In the genomic region with DNA sequence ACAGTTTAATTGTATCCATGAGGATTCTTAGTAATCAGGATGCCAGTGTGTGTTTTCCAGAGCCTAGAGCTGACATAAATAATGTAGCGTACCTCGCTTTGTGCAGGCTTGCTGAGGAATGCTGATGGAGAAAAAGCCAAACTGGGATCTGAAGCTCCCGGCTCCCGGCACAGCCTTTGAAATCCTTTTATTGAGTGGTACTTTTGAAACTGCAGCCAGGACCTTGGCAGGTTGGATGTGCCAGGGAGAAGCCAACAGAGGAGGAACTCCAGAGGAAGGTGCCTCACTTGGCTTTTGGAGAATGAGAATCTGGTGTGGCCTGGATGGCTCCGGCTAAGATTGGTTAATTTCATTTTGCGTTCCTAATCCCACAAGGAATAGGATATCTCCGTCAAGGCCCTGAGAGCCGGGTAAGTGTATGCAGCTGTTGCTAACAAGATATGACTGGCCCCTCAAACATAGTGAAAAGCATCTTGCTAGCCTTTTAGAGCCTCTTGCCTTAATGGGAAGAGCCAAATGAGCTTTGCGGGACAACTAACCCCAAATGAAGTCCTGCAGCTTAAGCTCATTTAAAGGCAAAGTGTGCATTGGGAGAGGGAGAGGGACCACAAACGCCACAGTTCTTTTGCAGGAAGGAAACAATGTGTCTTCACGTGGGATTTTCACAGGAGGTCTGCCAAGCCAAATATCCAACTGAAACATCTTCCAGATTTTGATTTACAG, we compare ENCODE assay signal across 21 cellular contexts.
A peak's percentile ranks its signal among the peaks of the same experiment; 100 is the strongest.
DNase-seq lines count a peak whose midpoint lies in the region; ATAC-seq, FAIRE-seq and TF ChIP-seq lines count a peak whose summit lies in the region.
"Had no signal": no experiment of that assay in that cellular context is flagged by ENCODE, and none has a peak within 500 bp of the region (broad histone marks: within the 10 kb centered on the region; RNA-seq: fewer than 3 reads in every experiment).

No MANE protein-coding gene starts in this region.

- in situ Hi-C loops in astrocyte of the cerebellum (cut with HindIII; ENCODE audit: low sequenced_read_pairs): no loop called here

- 55% methylated on average over 11 of the region's 11 CpGs for WGBS in pancreas, 2 donors

- peak overlapping the region; percentile 39 for H3K4me2 ChIP-seq in osteoblast (ENCODE audit: insufficient read depth, low read length)

- peak; percentile 49 for DNase-seq in AG10803 (ENCODE audit: low read depth)
- DNase-seq in astrocyte of the cerebellum (ENCODE audit: low read depth): peak; percentile 36
- peak; percentile 52 for DNase-seq in fibroblast of peridontal ligament (ENCODE audit: extremely low read depth)
- peak; percentile 32 for DNase-seq in osteoblast (ENCODE audit: insufficient read length, low spot score, missing footprints)
- no peak for DNase-seq in activated CD4-positive, alpha-beta T cell treated with anti-CD3 and anti-CD28 coated beads, Interleukin-2, amount 50 U/mL, for 4 hours
- DNase-seq in NCI-H1436 (lab: John Stamatoyannopoulos, UW): no peak
- DNase-seq in pancreas: no peak
- DNase-seq: 8988T; activated CD8-positive, alpha-beta memory T cell treated with anti-CD3 and anti-CD28 coated beads, Interleukin-2, amount 50 U/mL, for 4 hours; dorsolateral prefrontal cortex; erythroblast; HFFc6; NCI-H1092; NCI-H1930; NCI-H226; NCI-H774; SW 1271; T1000; trophoblast cell had no signal

- H3K36me3 ChIP-seq in osteoblast (ENCODE audit: insufficient read depth, low read length) (no peaks in the 10 kb centered on the region), pancreas (no peaks in the 10 kb centered on the region)
- H3K36me3 ChIP-seq: right atrium auricular region had no signal

- no peak for FAIRE-seq in pancreas (lab: Jason Lieb, UNC)

- H3K27me3 ChIP-seq in osteoblast (ENCODE audit: insufficient read depth, low read length): peaks cover 9% of the 10 kb centered on the region
- H3K27me3 ChIP-seq in pancreas: no peaks in the 10 kb centered on the region
- H3K27me3 ChIP-seq: dorsolateral prefrontal cortex, right atrium auricular region had no signal

- no peak overlapping the region for H3K27ac ChIP-seq in osteoblast (ENCODE audit: low read depth, low read length)
- no peak overlapping the region for H3K27ac ChIP-seq in pancreas
- H3K27ac ChIP-seq: dorsolateral prefrontal cortex, right atrium auricular region had no signal

- H3K9me3 ChIP-seq in osteoblast (ENCODE audit: low read depth, low read length): no peaks in the 10 kb centered on the region
- no peaks in the 10 kb centered on the region for H3K9me3 ChIP-seq in pancreas
- H3K9me3 ChIP-seq: right atrium auricular region had no signal

- ATAC-seq in SK-N-SH treated with all-trans-retinoic acid at 6 μM for 48 hours: no peak
- no peak for ATAC-seq in pancreas

- TF ChIP-seq CTCF in AG10803 (conservative IDR thresholded peaks at IDR 0.05; ENCODE audit: low read length) (no peak), astrocyte of the cerebellum (IDR thresholded peaks at IDR 0.05; ENCODE audit: low read depth, low read length, missing control alignments) (no peak), osteoblast (IDR thresholded peaks at IDR 0.05; ENCODE audit: extremely low read depth, low read depth, low read length) (no peak), pancreas (IDR thresholded peaks at IDR 0.05) (no peak)

- H3K4me3 ChIP-seq in AG10803 (ENCODE audit: low read length) (0 out of 2 replicates have a peak overlapping the region, but pooled peaks have one; percentile 4), astrocyte of the cerebellum (ENCODE audit: low read depth, low read length) (no peak overlapping the region), osteoblast (ENCODE audit: insufficient read depth, low read length) (peak overlapping the region; percentile 3), pancreas (no peak overlapping the region)
- H3K4me3 ChIP-seq: dorsolateral prefrontal cortex, right atrium auricular region had no signal

- intact Hi-C loops in pancreas (cut with DNase I): no loop called here

- no peak overlapping the region for H2AFZ ChIP-seq in osteoblast (ENCODE audit: low read length)

- H3K4me1 ChIP-seq in osteoblast (ENCODE audit: insufficient read depth, low read length): peaks cover 33% of the 10 kb centered on the region
- no peaks in the 10 kb centered on the region for H3K4me1 ChIP-seq in pancreas
- H3K4me1 ChIP-seq: right atrium auricular region had no signal

- no peaks in the 10 kb centered on the region for H4K20me1 ChIP-seq in osteoblast (ENCODE audit: insufficient read depth, low read length)

- no peaks in the 10 kb centered on the region for H3K79me2 ChIP-seq in osteoblast (ENCODE audit: insufficient read depth, low read length)

TF ChIP-seq in SK-N-SH treated with all-trans-retinoic acid at 6 μM for 48 hours, 23 proteins besides CTCF, POLR2A, EP300 and RAD21:
- TF ChIP-seq ARNTL (CRISPR knock-in tag; IDR thresholded peaks at IDR 0.05; ENCODE audit: borderline replicate concordance, low read depth) (no peak), OSR1 (CRISPR knock-in tag; IDR thresholded peaks at IDR 0.05) (no peak), TCF4 (CRISPR knock-in tag; IDR thresholded peaks at IDR 0.05; ENCODE audit: borderline replicate concordance) (no peak), ZNF565 (CRISPR knock-in tag; conservative IDR thresholded peaks at IDR 0.05; ENCODE audit: low read depth) (no peak), GLIS3 (CRISPR knock-in tag; IDR thresholded peaks at IDR 0.05) (no peak), ZNF70 (CRISPR knock-in tag; IDR thresholded peaks at IDR 0.05) (no peak), RARB (CRISPR knock-in tag; IDR thresholded peaks at IDR 0.05) (no peak), ZFP3 (CRISPR knock-in tag; IDR thresholded peaks at IDR 0.05) (no peak), SNAI2 (CRISPR knock-in tag; IDR thresholded peaks at IDR 0.05) (no peak), CSDC2 (CRISPR knock-in tag; IDR thresholded peaks at IDR 0.05) (no peak), TOX (CRISPR knock-in tag; IDR thresholded peaks at IDR 0.05; ENCODE audit: borderline replicate concordance) (no peak), ZFP30 (CRISPR knock-in tag; IDR thresholded peaks at IDR 0.05) (no peak)
- TF ChIP-seq, protein P1, sequence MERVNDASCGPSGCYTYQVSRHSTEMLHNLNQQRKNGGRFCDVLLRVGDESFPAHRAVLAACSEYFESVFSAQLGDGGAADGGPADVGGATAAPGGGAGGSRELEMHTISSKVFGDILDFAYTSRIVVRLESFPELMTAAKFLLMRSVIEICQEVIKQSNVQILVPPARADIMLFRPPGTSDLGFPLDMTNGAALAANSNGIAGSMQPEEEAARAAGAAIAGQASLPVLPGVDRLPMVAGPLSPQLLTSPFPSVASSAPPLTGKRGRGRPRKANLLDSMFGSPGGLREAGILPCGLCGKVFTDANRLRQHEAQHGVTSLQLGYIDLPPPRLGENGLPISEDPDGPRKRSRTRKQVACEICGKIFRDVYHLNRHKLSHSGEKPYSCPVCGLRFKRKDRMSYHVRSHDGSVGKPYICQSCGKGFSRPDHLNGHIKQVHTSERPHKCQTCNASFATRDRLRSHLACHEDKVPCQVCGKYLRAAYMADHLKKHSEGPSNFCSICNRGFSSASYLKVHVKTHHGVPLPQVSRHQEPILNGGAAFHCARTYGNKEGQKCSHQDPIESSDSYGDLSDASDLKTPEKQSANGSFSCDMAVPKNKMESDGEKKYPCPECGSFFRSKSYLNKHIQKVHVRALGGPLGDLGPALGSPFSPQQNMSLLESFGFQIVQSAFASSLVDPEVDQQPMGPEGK (CRISPR knock-in tag; IDR thresholded peaks at IDR 0.05; ENCODE audit: borderline replicate concordance): no peak
- TF ChIP-seq, protein P2, sequence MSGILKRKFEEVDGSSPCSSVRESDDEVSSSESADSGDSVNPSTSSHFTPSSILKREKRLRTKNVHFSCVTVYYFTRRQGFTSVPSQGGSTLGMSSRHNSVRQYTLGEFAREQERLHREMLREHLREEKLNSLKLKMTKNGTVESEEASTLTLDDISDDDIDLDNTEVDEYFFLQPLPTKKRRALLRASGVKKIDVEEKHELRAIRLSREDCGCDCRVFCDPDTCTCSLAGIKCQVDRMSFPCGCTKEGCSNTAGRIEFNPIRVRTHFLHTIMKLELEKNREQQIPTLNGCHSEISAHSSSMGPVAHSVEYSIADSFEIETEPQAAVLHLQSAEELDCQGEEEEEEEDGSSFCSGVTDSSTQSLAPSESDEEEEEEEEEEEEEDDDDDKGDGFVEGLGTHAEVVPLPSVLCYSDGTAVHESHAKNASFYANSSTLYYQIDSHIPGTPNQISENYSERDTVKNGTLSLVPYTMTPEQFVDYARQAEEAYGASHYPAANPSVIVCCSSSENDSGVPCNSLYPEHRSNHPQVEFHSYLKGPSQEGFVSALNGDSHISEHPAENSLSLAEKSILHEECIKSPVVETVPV (CRISPR knock-in tag; IDR thresholded peaks at IDR 0.05): no peak
- TF ChIP-seq, protein P3, sequence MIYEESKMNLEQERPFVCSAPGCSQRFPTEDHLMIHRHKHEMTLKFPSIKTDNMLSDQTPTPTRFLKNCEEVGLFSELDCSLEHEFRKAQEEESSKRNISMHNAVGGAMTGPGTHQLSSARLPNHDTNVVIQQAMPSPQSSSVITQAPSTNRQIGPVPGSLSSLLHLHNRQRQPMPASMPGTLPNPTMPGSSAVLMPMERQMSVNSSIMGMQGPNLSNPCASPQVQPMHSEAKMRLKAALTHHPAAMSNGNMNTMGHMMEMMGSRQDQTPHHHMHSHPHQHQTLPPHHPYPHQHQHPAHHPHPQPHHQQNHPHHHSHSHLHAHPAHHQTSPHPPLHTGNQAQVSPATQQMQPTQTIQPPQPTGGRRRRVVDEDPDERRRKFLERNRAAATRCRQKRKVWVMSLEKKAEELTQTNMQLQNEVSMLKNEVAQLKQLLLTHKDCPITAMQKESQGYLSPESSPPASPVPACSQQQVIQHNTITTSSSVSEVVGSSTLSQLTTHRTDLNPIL (CRISPR knock-in tag; IDR thresholded peaks at IDR 0.05; ENCODE audit: low read depth): no peak
TF ChIP-seq in SK-N-SH treated with all-trans-retinoic acid at 6 μM for 48 hours: peak in this region for 0.

Comparison
In these comparisons a context has a peak if more than half of its experiments do, and no peak if none do; other contexts are left out.
1. DNase-seq: peak in AG10803 (single experiment), astrocyte of the cerebellum (single experiment), fibroblast of peridontal ligament (single experiment) and osteoblast (single experiment); none in activated CD4-positive, alpha-beta T cell treated with anti-CD3 and anti-CD28 coated beads, Interleukin-2, amount 50 U/mL, for 4 hours (0 of 2), NCI-H1436 (single experiment) and pancreas (0 of 6).
2. H3K4me3 ChIP-seq: peak in AG10803 (single experiment) and osteoblast (single experiment); none in astrocyte of the cerebellum (single experiment) and pancreas (0 of 4).